In genomic region chr4:148359769-148360168, GRCh38 we compare ENCODE assay signal across 22 cellular contexts.
"Had no signal": no experiment of that assay in that cellular context is flagged by ENCODE, and none has a peak within 500 bp of the region (broad histone marks: within the 10 kb centered on the region; RNA-seq: fewer than 3 reads in every experiment).

No MANE protein-coding gene starts in this region.

- H3K4me1 ChIP-seq: testis had no signal

- H3K27me3 Mint-ChIP-seq: activated CD4-positive, alpha-beta T cell treated with anti-CD3 and anti-CD28 coated beads, Interleukin-2, amount 10 ng/mL, durations not matched to agents 24 days and 14 days; dendritic cell treated with granulocyte-macrophage colony-stimulating factor and Interleukin-4, amounts not matched to agents 40 ng/mL and 50 ng/mL, for 4 days; progenitor cell of endocrine pancreas; T-cell had no signal

- DNase-seq: activated CD4-positive, alpha-beta T cell treated with anti-CD3 and anti-CD28 coated beads, Interleukin-2, amount 10 ng/mL, durations not matched to agents 24 days and 14 days; activated CD4-positive, CD25-positive, alpha-beta regulatory T cell; activated CD8-positive, alpha-beta memory T cell treated with anti-CD3 and anti-CD28 coated beads for 24 hours; activated CD8-positive, alpha-beta memory T cell treated with anti-CD3 and anti-CD28 coated beads, Interleukin-2, amount 50 U/mL, for 48 hours; activated naive CD4-positive, alpha-beta T cell; amniotic stem cell; effector memory CD4-positive, alpha-beta T cell; foreskin fibroblast; kidney glomerular epithelial cell; left ventricle myocardium inferior; stimulated activated CD4-positive, alpha-beta T cell treated with anti-CD3 and anti-CD28 coated beads, Interleukin-2, amount 100 ng/mL, for 24 hours; T-cell; T-helper 9 cell; testis; upper lobe of left lung had no signal

- H3K79me2 ChIP-seq: hepatocyte had no signal

- H3K36me3 ChIP-seq: cardiac muscle cell, left ventricle myocardium inferior, right atrium auricular region, upper lobe of left lung had no signal

- H3K4me2 ChIP-seq: hepatocyte had no signal

- H3K27me3 ChIP-seq: cardiac muscle cell, hepatocyte, right atrium auricular region, testis, upper lobe of left lung had no signal

- ATAC-seq: SK-N-SH treated with all-trans-retinoic acid at 6 μM for 48 hours, T-cell had no signal

- H3K27ac ChIP-seq: cardiac muscle cell, hepatocyte, left ventricle myocardium inferior, right atrium auricular region, testis, upper lobe of left lung had no signal

- H2AFZ ChIP-seq: hepatocyte had no signal

- H3K4me1 Mint-ChIP-seq: neural crest cell had no signal

- H3K4me3 Mint-ChIP-seq: activated CD4-positive, alpha-beta T cell treated with anti-CD3 and anti-CD28 coated beads, Interleukin-2, amount 10 ng/mL, durations not matched to agents 24 days and 14 days; dendritic cell treated with granulocyte-macrophage colony-stimulating factor and Interleukin-4, amounts not matched to agents 40 ng/mL and 50 ng/mL, for 4 days; neural crest cell had no signal

- H3K9me3 Mint-ChIP-seq: dendritic cell treated with granulocyte-macrophage colony-stimulating factor and Interleukin-4, amounts not matched to agents 40 ng/mL and 50 ng/mL, for 4 days had no signal

- H3K27ac Mint-ChIP-seq: activated CD4-positive, alpha-beta T cell treated with anti-CD3 and anti-CD28 coated beads, Interleukin-2, amount 10 ng/mL, durations not matched to agents 24 days and 14 days; dendritic cell treated with granulocyte-macrophage colony-stimulating factor and Interleukin-4, amounts not matched to agents 40 ng/mL and 50 ng/mL, for 4 days; progenitor cell of endocrine pancreas had no signal

- H3K9me3 ChIP-seq: left ventricle myocardium inferior, right atrium auricular region, testis, upper lobe of left lung had no signal

- H3K4me3 ChIP-seq: cardiac muscle cell, hepatocyte, left ventricle myocardium inferior, right atrium auricular region, testis, upper lobe of left lung had no signal
